In the genomic region with DNA sequence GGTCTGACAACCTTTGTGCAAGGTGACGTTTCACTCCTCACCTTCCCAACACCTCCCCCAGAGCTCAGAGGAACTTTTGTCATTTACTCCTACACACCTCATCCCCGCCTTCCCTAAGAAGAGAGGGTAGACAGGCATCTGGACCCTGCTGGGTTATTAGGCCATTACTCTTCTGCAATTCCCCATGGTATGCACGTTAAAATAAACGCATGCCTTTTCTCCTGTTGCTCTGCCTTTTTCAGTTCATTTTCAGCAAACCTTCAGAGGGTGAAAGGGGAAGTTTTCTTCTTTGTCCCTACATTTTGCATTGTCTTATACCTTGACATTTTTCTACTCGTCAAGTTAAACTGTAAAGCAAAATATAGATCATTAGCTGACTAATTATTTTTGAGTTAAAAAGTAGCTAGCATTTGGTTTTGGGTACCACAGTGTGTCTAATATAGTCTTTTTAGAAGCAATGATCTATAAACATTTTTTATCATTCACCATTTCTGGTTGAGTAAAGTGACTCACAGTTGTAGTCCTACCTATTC, we compare ENCODE assay signal across 1 cellular context.
TF ChIP-seq lines count a peak whose summit lies in the region.

No MANE protein-coding gene starts in this region.

TF ChIP-seq in HEK293, 187 proteins besides CTCF, POLR2A, EP300 and RAD21 (continued from another document and continues in another):
- TF ChIP-seq, protein P1, sequence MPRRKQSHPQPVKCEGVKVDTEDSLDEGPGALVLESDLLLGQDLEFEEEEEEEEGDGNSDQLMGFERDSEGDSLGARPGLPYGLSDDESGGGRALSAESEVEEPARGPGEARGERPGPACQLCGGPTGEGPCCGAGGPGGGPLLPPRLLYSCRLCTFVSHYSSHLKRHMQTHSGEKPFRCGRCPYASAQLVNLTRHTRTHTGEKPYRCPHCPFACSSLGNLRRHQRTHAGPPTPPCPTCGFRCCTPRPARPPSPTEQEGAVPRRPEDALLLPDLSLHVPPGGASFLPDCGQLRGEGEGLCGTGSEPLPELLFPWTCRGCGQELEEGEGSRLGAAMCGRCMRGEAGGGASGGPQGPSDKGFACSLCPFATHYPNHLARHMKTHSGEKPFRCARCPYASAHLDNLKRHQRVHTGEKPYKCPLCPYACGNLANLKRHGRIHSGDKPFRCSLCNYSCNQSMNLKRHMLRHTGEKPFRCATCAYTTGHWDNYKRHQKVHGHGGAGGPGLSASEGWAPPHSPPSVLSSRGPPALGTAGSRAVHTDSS (tag by site-specific recombination; IDR thresholded peaks at IDR 0.05) = no peak
- TF ChIP-seq GLI2 (tag by site-specific recombination; IDR thresholded peaks at IDR 0.05; ENCODE audit: borderline replicate concordance, low read depth) (no peak), ATF2 (tag by site-specific recombination; IDR thresholded peaks at IDR 0.05; ENCODE audit: low read depth) (no peak), MEIS1 (CRISPR knock-in tag; IDR thresholded peaks at IDR 0.05; ENCODE audit: borderline replicate concordance) (no peak), ZNF514 (tag by site-specific recombination; IDR thresholded peaks at IDR 0.05) (no peak), ZNF530 (tag by site-specific recombination; IDR thresholded peaks at IDR 0.05; ENCODE audit: low read depth) (no peak), ZNF121 (tag by site-specific recombination; IDR thresholded peaks at IDR 0.05) (no peak), ZFP3 (tag by site-specific recombination; IDR thresholded peaks at IDR 0.05; ENCODE audit: low read depth) (no peak), ZNF529 (tag by site-specific recombination; IDR thresholded peaks at IDR 0.05; ENCODE audit: insufficient replicate concordance) (no peak), ZNF324 (tag by site-specific recombination; IDR thresholded peaks at IDR 0.05) (no peak), ZBTB48 (tag by site-specific recombination; IDR thresholded peaks at IDR 0.05) (no peak), ZNF169 (tag by site-specific recombination; IDR thresholded peaks at IDR 0.05) (no peak), ZIC2 (tag by site-specific recombination; IDR thresholded peaks at IDR 0.05) (peak; percentile 80), YY2 (tag by site-specific recombination; IDR thresholded peaks at IDR 0.05) (no peak), PRDM6 (tag by site-specific recombination; IDR thresholded peaks at IDR 0.05) (peak; percentile 50; the same call in 1 of the 2 replicates), ZNF155 (tag by site-specific recombination; IDR thresholded peaks at IDR 0.05) (no peak), ZNF600 (tag by site-specific recombination; IDR thresholded peaks at IDR 0.05) (peak; percentile 53), ZNF747 (tag by site-specific recombination; IDR thresholded peaks at IDR 0.05) (no peak), ZNF501 (tag by site-specific recombination; IDR thresholded peaks at IDR 0.05) (no peak), ZNF362 (tag by site-specific recombination; IDR thresholded peaks at IDR 0.05) (no peak), ZNF621 (tag by site-specific recombination; IDR thresholded peaks at IDR 0.05) (no peak), SCRT1 (tag by site-specific recombination; IDR thresholded peaks at IDR 0.05; ENCODE audit: borderline replicate concordance) (peak; percentile 92), ZNF248 (tag by site-specific recombination; IDR thresholded peaks at IDR 0.05) (no peak), HOXD13 (CRISPR knock-in tag; IDR thresholded peaks at IDR 0.05; ENCODE audit: borderline replicate concordance) (peak; percentile 92), RBAK (tag by site-specific recombination; IDR thresholded peaks at IDR 0.05) (no peak), ZNF837 (tag by site-specific recombination; IDR thresholded peaks at IDR 0.05) (no peak), ZBTB8A (tag by site-specific recombination; IDR thresholded peaks at IDR 0.05) (no peak), TSHZ1 (tag by site-specific recombination; IDR thresholded peaks at IDR 0.05; ENCODE audit: borderline replicate concordance) (peak; percentile 46; the same call in 1 of the 2 replicates), ZNF701 (tag by site-specific recombination; IDR thresholded peaks at IDR 0.05) (no peak), ZNF184 (tag by site-specific recombination; IDR thresholded peaks at IDR 0.05) (no peak), ZBTB11 (tag by site-specific recombination; conservative IDR thresholded peaks at IDR 0.05; ENCODE audit: low read depth) (no peak), ZNF266 (tag by site-specific recombination; IDR thresholded peaks at IDR 0.05; ENCODE audit: low read depth) (no peak), KLF7 (tag by site-specific recombination; IDR thresholded peaks at IDR 0.05; ENCODE audit: borderline replicate concordance) (no peak), ZNF202 (tag by site-specific recombination; IDR thresholded peaks at IDR 0.05; ENCODE audit: borderline replicate concordance) (no peak), ELK4 (IDR thresholded peaks at IDR 0.05; ENCODE audit: borderline replicate concordance, low read depth, low read length) (no peak), HOXC10 (CRISPR knock-in tag; IDR thresholded peaks at IDR 0.05) (no peak), ZNF211 (tag by site-specific recombination; IDR thresholded peaks at IDR 0.05; ENCODE audit: low read depth) (no peak), PRDM1 (tag by site-specific recombination; IDR thresholded peaks at IDR 0.05) (peak; percentile 62), ZNF221 (tag by site-specific recombination; IDR thresholded peaks at IDR 0.05; ENCODE audit: borderline replicate concordance) (no peak), ZNF10 (tag by site-specific recombination; IDR thresholded peaks at IDR 0.05) (peak; percentile 23; the same call in 1 of the 2 replicates), ZSCAN30 (tag by site-specific recombination; IDR thresholded peaks at IDR 0.05) (peak; percentile 33; the same call in 1 of the 2 replicates), ZEB2 (tag by site-specific recombination; IDR thresholded peaks at IDR 0.05) (no peak)
- TF ChIP-seq, protein P2, sequence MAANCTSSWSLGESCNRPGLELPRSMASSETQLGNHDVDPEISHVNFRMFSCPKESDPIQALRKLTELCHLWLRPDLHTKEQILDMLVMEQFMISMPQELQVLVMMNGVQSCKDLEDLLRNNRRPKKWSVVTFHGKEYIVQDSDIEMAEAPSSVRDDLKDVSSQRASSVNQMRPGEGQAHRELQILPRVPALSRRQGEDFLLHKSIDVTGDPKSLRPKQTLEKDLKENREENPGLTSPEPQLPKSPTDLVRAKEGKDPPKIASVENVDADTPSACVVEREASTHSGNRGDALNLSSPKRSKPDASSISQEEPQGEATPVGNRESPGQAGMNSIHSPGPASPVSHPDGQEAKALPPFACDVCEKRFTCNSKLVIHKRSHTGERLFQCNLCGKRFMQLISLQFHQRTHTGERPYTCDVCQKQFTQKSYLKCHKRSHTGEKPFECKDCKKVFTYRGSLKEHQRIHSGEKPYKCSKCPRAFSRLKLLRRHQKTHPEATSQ (tag by site-specific recombination; IDR thresholded peaks at IDR 0.05) = no peak
- TF ChIP-seq, protein P3, sequence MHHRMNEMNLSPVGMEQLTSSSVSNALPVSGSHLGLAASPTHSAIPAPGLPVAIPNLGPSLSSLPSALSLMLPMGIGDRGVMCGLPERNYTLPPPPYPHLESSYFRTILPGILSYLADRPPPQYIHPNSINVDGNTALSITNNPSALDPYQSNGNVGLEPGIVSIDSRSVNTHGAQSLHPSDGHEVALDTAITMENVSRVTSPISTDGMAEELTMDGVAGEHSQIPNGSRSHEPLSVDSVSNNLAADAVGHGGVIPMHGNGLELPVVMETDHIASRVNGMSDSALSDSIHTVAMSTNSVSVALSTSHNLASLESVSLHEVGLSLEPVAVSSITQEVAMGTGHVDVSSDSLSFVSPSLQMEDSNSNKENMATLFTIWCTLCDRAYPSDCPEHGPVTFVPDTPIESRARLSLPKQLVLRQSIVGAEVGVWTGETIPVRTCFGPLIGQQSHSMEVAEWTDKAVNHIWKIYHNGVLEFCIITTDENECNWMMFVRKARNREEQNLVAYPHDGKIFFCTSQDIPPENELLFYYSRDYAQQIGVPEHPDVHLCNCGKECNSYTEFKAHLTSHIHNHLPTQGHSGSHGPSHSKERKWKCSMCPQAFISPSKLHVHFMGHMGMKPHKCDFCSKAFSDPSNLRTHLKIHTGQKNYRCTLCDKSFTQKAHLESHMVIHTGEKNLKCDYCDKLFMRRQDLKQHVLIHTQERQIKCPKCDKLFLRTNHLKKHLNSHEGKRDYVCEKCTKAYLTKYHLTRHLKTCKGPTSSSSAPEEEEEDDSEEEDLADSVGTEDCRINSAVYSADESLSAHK (tag by site-specific recombination; IDR thresholded peaks at IDR 0.05) = peak; percentile 61; the same call in 1 of the 2 replicates
